9 cellular contexts compared by ENCODE assay signal in the genomic region with DNA sequence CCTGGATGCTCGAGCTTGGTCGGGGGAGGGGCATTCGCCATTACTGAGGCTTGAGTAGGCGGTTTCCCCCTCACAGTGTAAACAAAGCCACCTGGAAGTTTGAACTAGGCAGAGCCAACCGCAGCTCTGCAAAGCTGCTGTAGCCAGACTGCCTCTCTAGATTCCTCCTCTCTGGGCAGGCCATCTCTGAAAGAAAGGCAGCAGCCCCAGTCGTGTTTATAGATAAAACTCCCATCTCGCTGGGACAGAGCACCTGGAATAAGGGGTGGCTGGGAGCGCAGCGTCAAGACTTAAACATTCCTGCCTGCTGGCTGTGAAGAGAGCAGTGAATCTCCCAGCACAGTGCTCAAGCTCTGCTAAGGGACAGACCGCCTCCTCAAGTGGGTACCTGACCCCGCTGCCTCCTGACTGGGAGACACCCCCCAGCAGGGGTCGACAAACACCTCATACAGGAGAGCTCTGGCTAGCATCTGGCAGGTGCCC. TPM values are rescaled to one million over a fixed set of nuclear protein-coding genes. Genes with fewer than 3 reads are reported as not detected.
DNase-seq lines count a peak whose midpoint lies in the region; FAIRE-seq and TF ChIP-seq lines count a peak whose summit lies in the region.
"Not testable (repeated sequence)": the region's sequence is repeated elsewhere in the genome, so short reads cannot be mapped to it uniquely, and the experiment has no call there.
"Had no signal": no experiment of that assay in that cellular context is flagged by ENCODE, and none has a peak within 500 bp of the region (broad histone marks: within the 10 kb centered on the region; RNA-seq: fewer than 3 reads in every experiment).

No MANE protein-coding gene starts in this region.

- not testable (repeated sequence) for H3K56ac ChIP-seq in H1 (replicated peaks; ENCODE audit: insufficient read length, low read depth, low read length)

- intact Hi-C loops in activated T-helper 2 cell treated with anti-CD3 and anti-CD28 coated beads, Interferon-gamma antibody, Interleukin-2, Interleukin-4, amounts not matched to agents 10 μg/mL and 5 μg/mL and 100 μg/mL, durations not matched to agents 14 hours and 24 hours and 36 hours (cut with micrococcal nuclease); thyroid gland (cut with DNase I): not testable (repeated sequence)

- peaks cover 0 to 12% (median 10%) of the 10 kb centered on the region in 4 experiments; a peak in 6 of 7 replicates for H3K4me1 ChIP-seq in H1 (replicated peaks in 1 of 4; ENCODE audit: control insufficient read depth in 3 of 4, insufficient read depth in 4 of 4, low read length in 3 of 4)
- peaks cover 5 to 15% of the 10 kb centered on the region in 2 donors for H3K4me1 ChIP-seq in thyroid gland

- H3K79me2 ChIP-seq in H1 (ENCODE audit: control insufficient read depth in 1 of 2, insufficient read depth in 2 of 2, low read length in 2 of 2) = not testable (repeated sequence)

- not testable (repeated sequence) for H3K23ac ChIP-seq in H1 (ENCODE audit: insufficient read length)

- not testable (repeated sequence) for TF ChIP-seq EP300 in H1 (IDR thresholded peaks at IDR 0.05; ENCODE audit: borderline replicate concordance in 1 of 2, low read depth in 2 of 2, low read length in 2 of 2)

- H3K18ac ChIP-seq in H1 (ENCODE audit: extremely low read depth, low read length) = peak overlapping the region; percentile 66; the same call in 1 of the 2 replicates

- TF ChIP-seq CTCF in H1 (IDR thresholded peaks at IDR 0.05; ENCODE audit: control extremely low read depth in 1 of 3, insufficient read depth in 1 of 3, low read depth in 1 of 3, low read length in 3 of 3); nephron progenitor cell (IDR thresholded peaks at IDR 0.05); thyroid gland (IDR thresholded peaks at IDR 0.05): not testable (repeated sequence)

- 57% methylated on average over 11 of the region's 12 CpGs; no CpG with 5 or more reads in 1 of the 2 experiments for WGBS in H1 (ENCODE audit: extremely low coverage in 1 of 2, insufficient coverage in 1 of 2, insufficient read length in 1 of 2, insufficient replicate concordance in 2 of 2, low coverage in 1 of 2, low lambda C conversion rate in 2 of 2, missing lambda C conversion rate in 1 of 2), 2 experiments
- WGBS in thyroid gland, 2 donors = 14 to 36% methylated on average over 4 to 7 of the region's 12 CpGs

- not testable (repeated sequence) for H3K23me2 ChIP-seq in H1 (ENCODE audit: low read depth, low read length)

- not testable (repeated sequence) for FAIRE-seq in H1 (lab: Jason Lieb, UNC)

- H3K27ac Mint-ChIP-seq in T-helper 2 cell treated with Interferon-gamma antibody and Interleukin-4, amounts not matched to agents 5 μg/mL and 100 μg/mL, for 36 hours; activated T-helper 2 cell treated with anti-CD3 and anti-CD28 coated beads, Interferon-gamma antibody, Interleukin-2, Interleukin-4, amounts not matched to agents 10 μg/mL and 5 μg/mL and 100 μg/mL, durations not matched to agents 14 hours and 24 hours and 36 hours; nephron progenitor cell: not testable (repeated sequence)

- H3K9ac ChIP-seq in H1 (replicated peaks in 1 of 4; ENCODE audit: extremely low read depth in 1 of 4, low read depth in 3 of 4, low read length in 3 of 4) = not testable (repeated sequence)

- not testable (repeated sequence) for H3K36me3 ChIP-seq in H1 (ENCODE audit: control insufficient read depth in 2 of 4, insufficient read depth in 4 of 4, low read length in 3 of 4); thyroid gland

- not testable (repeated sequence) for H2BK120ac ChIP-seq in H1 (replicated peaks; ENCODE audit: low read depth, low read length)

- not testable (repeated sequence) for H2BK20ac ChIP-seq in H1 (ENCODE audit: low read length)

- not testable (repeated sequence) for H4K5ac ChIP-seq in H1 (ENCODE audit: insufficient read length, low read depth, low read length)

- H3K4ac ChIP-seq in H1 (replicated peaks; ENCODE audit: insufficient read length, low read depth, low read length) = not testable (repeated sequence)

- H3K4me3 Mint-ChIP-seq in T-helper 2 cell treated with Interferon-gamma antibody and Interleukin-4, amounts not matched to agents 5 μg/mL and 100 μg/mL, for 36 hours = peak overlapping the region; percentile 36
- not testable (repeated sequence) for H3K4me3 Mint-ChIP-seq in activated T-helper 2 cell treated with anti-CD3 and anti-CD28 coated beads, Interferon-gamma antibody, Interleukin-2, Interleukin-4, amounts not matched to agents 10 μg/mL and 5 μg/mL and 100 μg/mL, durations not matched to agents 14 hours and 24 hours and 36 hours (ENCODE audit: low read depth)
- H3K4me3 Mint-ChIP-seq in nephron progenitor cell = peak overlapping the region; percentile 32

- H2AFZ ChIP-seq in H1 (ENCODE audit: low read length) = 0 out of 2 replicates have a peak overlapping the region, but pooled peaks have one; percentile 24

- peaks cover 13% of the 10 kb centered on the region for H3K36me3 Mint-ChIP-seq in T-helper 2 cell treated with Interferon-gamma antibody and Interleukin-4, amounts not matched to agents 5 μg/mL and 100 μg/mL, for 36 hours (ENCODE audit: low read depth)
- H3K36me3 Mint-ChIP-seq in activated T-helper 2 cell treated with anti-CD3 and anti-CD28 coated beads, Interferon-gamma antibody, Interleukin-2, Interleukin-4, amounts not matched to agents 10 μg/mL and 5 μg/mL and 100 μg/mL, durations not matched to agents 14 hours and 24 hours and 36 hours (ENCODE audit: low read depth) = peaks cover 10% of the 10 kb centered on the region
- H3K36me3 Mint-ChIP-seq in nephron progenitor cell (ENCODE audit: low read depth) = peaks cover 35% of the 10 kb centered on the region

- H3K27me3 ChIP-seq in H1 (replicated peaks in 1 of 4; ENCODE audit: control insufficient read depth in 3 of 4, extremely low read depth in 1 of 4, insufficient read depth in 3 of 4, low read length in 3 of 4); thyroid gland: not testable (repeated sequence)

- H2BK15ac ChIP-seq in H1 (ENCODE audit: low read length) = not testable (repeated sequence)

- not testable (repeated sequence) for H2BK12ac ChIP-seq in H1 (ENCODE audit: low read depth, low read length)

- TF ChIP-seq RAD21 in H1 (IDR thresholded peaks at IDR 0.05 in 1 of 2, conservative IDR thresholded peaks at IDR 0.05 in 1 of 2; ENCODE audit: low read depth in 2 of 2, low read length in 2 of 2) = not testable (repeated sequence)

- H3K27me3 Mint-ChIP-seq in T-helper 2 cell treated with Interferon-gamma antibody and Interleukin-4, amounts not matched to agents 5 μg/mL and 100 μg/mL, for 36 hours (ENCODE audit: low read depth) = peaks cover 24% of the 10 kb centered on the region
- H3K27me3 Mint-ChIP-seq in activated T-helper 2 cell treated with anti-CD3 and anti-CD28 coated beads, Interferon-gamma antibody, Interleukin-2, Interleukin-4, amounts not matched to agents 10 μg/mL and 5 μg/mL and 100 μg/mL, durations not matched to agents 14 hours and 24 hours and 36 hours (ENCODE audit: low read depth) = peaks cover 24% of the 10 kb centered on the region
- not testable (repeated sequence) for H3K27me3 Mint-ChIP-seq in nephron progenitor cell (ENCODE audit: low read depth, poor library complexity)

- not testable (repeated sequence) for H3K4me3 ChIP-seq in H1 (ENCODE audit: extremely low read depth in 1 of 4, insufficient read depth in 2 of 4, low read depth in 3 of 4, low read length in 4 of 4); thyroid gland (replicated peaks in 1 of 3)

- DNase-seq in DMS53 (lab: John Stamatoyannopoulos, UW) (peak; percentile 83), NCI-H1417 (lab: John Stamatoyannopoulos, UW) (peak in 2 of 3 experiments; percentile 24 to 48), NCI-H748 (lab: John Stamatoyannopoulos, UW; ENCODE audit: unreplicated experiment) (peak; percentile 83), H1 (ENCODE audit: low read depth in 1 of 2, low spot score in 2 of 2) (peak; percentile 41 to 72), nephron progenitor cell (peak; percentile 22), thyroid gland (peak; percentile 56 to 58)
- DNase-seq in T-helper 2 cell treated with Interferon-gamma antibody and Interleukin-4, amounts not matched to agents 5 μg/mL and 100 μg/mL, for 36 hours (ENCODE audit: low spot score) = not testable (repeated sequence)
- DNase-seq in activated T-helper 2 cell treated with anti-CD3 and anti-CD28 coated beads, Interferon-gamma antibody, Interleukin-2, Interleukin-4, amounts not matched to agents 10 μg/mL and 5 μg/mL and 100 μg/mL, durations not matched to agents 14 hours and 24 hours and 36 hours (ENCODE audit: low spot score) = peak; percentile 19

- H2BK5ac ChIP-seq in H1 (ENCODE audit: low read depth, low read length) = peak overlapping the region; percentile 60; the same call in 1 of the 2 replicates

- H3K79me1 ChIP-seq in H1 (ENCODE audit: low read depth, low read length) = not testable (repeated sequence)

- peaks cover 32% of the 10 kb centered on the region for H3K9me3 Mint-ChIP-seq in T-helper 2 cell treated with Interferon-gamma antibody and Interleukin-4, amounts not matched to agents 5 μg/mL and 100 μg/mL, for 36 hours
- peaks cover 38% of the 10 kb centered on the region for H3K9me3 Mint-ChIP-seq in activated T-helper 2 cell treated with anti-CD3 and anti-CD28 coated beads, Interferon-gamma antibody, Interleukin-2, Interleukin-4, amounts not matched to agents 10 μg/mL and 5 μg/mL and 100 μg/mL, durations not matched to agents 14 hours and 24 hours and 36 hours
- H3K9me3 Mint-ChIP-seq in nephron progenitor cell = peaks cover 48% of the 10 kb centered on the region

- peak overlapping the region; percentile 85 for H4K8ac ChIP-seq in H1 (ENCODE audit: extremely low read depth, insufficient read depth, low read length)

- not testable (repeated sequence) for H3K9me3 ChIP-seq in H1 (ENCODE audit: insufficient read depth in 2 of 2, low read depth in 1 of 2, low read length in 1 of 2); thyroid gland

- peak overlapping the region; percentile 6 to 33; a peak in 1 of 4 replicates for H3K4me2 ChIP-seq in H1 (ENCODE audit: insufficient read depth in 1 of 2, low read depth in 2 of 2, low read length in 2 of 2)

- CTCF ChIA-PET in H1 (lab: Charles Lee; ENCODE audit: partially characterized antibody) = interaction anchor here (0.8 to 1.6 kb wide), 2 partner anchors 11 to 472 kb away, joined by 3 to 5 read pairs; no protein-coding TSS in a partner anchor

- peaks cover 21% of the 10 kb centered on the region for H3K4me1 Mint-ChIP-seq in T-helper 2 cell treated with Interferon-gamma antibody and Interleukin-4, amounts not matched to agents 5 μg/mL and 100 μg/mL, for 36 hours (ENCODE audit: low read depth)
- H3K4me1 Mint-ChIP-seq in activated T-helper 2 cell treated with anti-CD3 and anti-CD28 coated beads, Interferon-gamma antibody, Interleukin-2, Interleukin-4, amounts not matched to agents 10 μg/mL and 5 μg/mL and 100 μg/mL, durations not matched to agents 14 hours and 24 hours and 36 hours (ENCODE audit: low read depth) = peaks cover 18% of the 10 kb centered on the region
- peaks cover 12% of the 10 kb centered on the region for H3K4me1 Mint-ChIP-seq in nephron progenitor cell

- H3K14ac ChIP-seq in H1 (ENCODE audit: insufficient read length) = not testable (repeated sequence)

- POLR2A ChIA-PET in H1 (lab: Charles Lee; ENCODE audit: partially characterized antibody) = interaction anchor here (0.7 to 3.0 kb wide), 3 partner anchors 11 to 100 kb away, joined by 3 to 11 read pairs (median 4); partner anchors contain the start of gene KANSL1L

- not testable (repeated sequence) for H4K91ac ChIP-seq in H1 (replicated peaks; ENCODE audit: insufficient read length, low read length)

- H3K27ac ChIP-seq in H1 (ENCODE audit: low read depth, low read length) (peak overlapping the region; percentile 67), thyroid gland (peak overlapping the region in 1 of 3 donors; percentile 2)

- not testable (repeated sequence) for H4K20me1 ChIP-seq in H1 (replicated peaks in 1 of 2; ENCODE audit: control insufficient read depth in 1 of 2, insufficient read depth in 2 of 2, low read length in 2 of 2)

- not testable (repeated sequence) for H2AK5ac ChIP-seq in H1 (ENCODE audit: low read depth, low read length)

- peak in 1 of 2 experiments; percentile 22; a peak in 1 of 3 replicates for TF ChIP-seq POLR2A in H1 (IDR thresholded peaks at IDR 0.05; ENCODE audit: control extremely low read depth in 1 of 2, low read depth in 2 of 2, low read length in 2 of 2)
- not testable (repeated sequence) for TF ChIP-seq POLR2A in thyroid gland (IDR thresholded peaks at IDR 0.05)

RNA-seq across cellular contexts. Expression of gene KANSL1L, which starts 10.4 kb away (rescaled TPM):
- 4.9 and 6.5 TPM in 2 replicates for total RNA-seq in activated T-helper 2 cell treated with anti-CD3 and anti-CD28 coated beads, Interferon-gamma antibody, Interleukin-2, Interleukin-4, amounts not matched to agents 10 μg/mL and 5 μg/mL and 100 μg/mL, durations not matched to agents 14 hours and 24 hours and 36 hours
- 15.2 and 17.2 TPM in 2 replicates for total RNA-seq in H1 (2021; fragmentation: NEBNext Ultra II Directional; extraction: Animal tissue kit (Norgen Biotek cat#: 25700))
- polyA plus RNA-seq in H1 (2011; rRNA removed) = 4.0 and 5.4 TPM in 2 replicates
- 11.3 TPM for polyA plus RNA-seq in H1 (2011; cell fraction: cytosol; rRNA removed)
- polyA plus RNA-seq in H1 (2011; cell fraction: nucleus; rRNA removed) = 5.7 TPM
- polyA plus RNA-seq in H1 (2012, experiment 1 of 2) = 5.8 to 10.2 TPM (median 8.0 TPM) in 4 replicates
- polyA plus RNA-seq in H1 (2012, experiment 2 of 2) = 0.79 TPM
- 8.3 TPM for polyA plus RNA-seq in H1 (2013, experiment 1 of 2)
- polyA plus RNA-seq in H1 (2013, experiment 2 of 2) = 6.8 TPM
- 16.2 and 19.6 TPM in 2 replicates for polyA minus RNA-seq in H1 (2011; rRNA and poly(A)+ RNA removed)
- polyA minus RNA-seq in H1 (2011; cell fraction: cytosol; rRNA and poly(A)+ RNA removed) = 6.9 TPM
- polyA minus RNA-seq in H1 (2011; cell fraction: nucleus; rRNA and poly(A)+ RNA removed) = 47.4 TPM
- 100 to 1,000 TPM in 2 of 4 donors, 10 to 100 TPM in 2; 75.8 to 154 (median 96.9) TPM for total RNA-seq in thyroid gland

RNA-seq across cellular contexts. Expression of gene ACADL, which starts 43.6 kb away (rescaled TPM):
- total RNA-seq in activated T-helper 2 cell treated with anti-CD3 and anti-CD28 coated beads, Interferon-gamma antibody, Interleukin-2, Interleukin-4, amounts not matched to agents 10 μg/mL and 5 μg/mL and 100 μg/mL, durations not matched to agents 14 hours and 24 hours and 36 hours = not detected in 2 replicates
- 0.34 and 0.40 TPM in 2 replicates for total RNA-seq in H1 (2021; fragmentation: NEBNext Ultra II Directional; extraction: Animal tissue kit (Norgen Biotek cat#: 25700))
- 0.09 and 0.11 TPM in 2 replicates for polyA plus RNA-seq in H1 (2011; rRNA removed)
- 0.19 TPM for polyA plus RNA-seq in H1 (2011; cell fraction: cytosol; rRNA removed)
- 0.24 TPM for polyA plus RNA-seq in H1 (2011; cell fraction: nucleus; rRNA removed)
- 0.22 to 0.42 TPM (median 0.27 TPM) in 4 replicates for polyA plus RNA-seq in H1 (2012, experiment 1 of 2)
- not detected for polyA plus RNA-seq in H1 (2012, experiment 2 of 2)
- 0.26 TPM for polyA plus RNA-seq in H1 (2013, experiment 1 of 2)
- polyA plus RNA-seq in H1 (2013, experiment 2 of 2) = 0.18 TPM
- 0.19 and 0.32 TPM in 2 replicates for polyA minus RNA-seq in H1 (2011; rRNA and poly(A)+ RNA removed)
- polyA minus RNA-seq in H1 (2011; cell fraction: cytosol; rRNA and poly(A)+ RNA removed) = not detected
- 0.90 TPM for polyA minus RNA-seq in H1 (2011; cell fraction: nucleus; rRNA and poly(A)+ RNA removed)
- 100 to 1,000 TPM in 2 of 4 donors, 10 to 100 TPM in 2; 72.7 to 133 (median 111) TPM for total RNA-seq in thyroid gland
- polyA plus RNA-seq: SK-N-SH had no signal

Comparison
In these comparisons a context has a peak if more than half of its experiments do, and no peak if none do; other contexts are left out.
1. RNA of gene ACADL, which starts 43.6 kb away (total RNA-seq): 72.7 to 133 TPM in thyroid gland; 0.34 to 0.40 TPM in H1 and not detected in activated T-helper 2 cell treated with anti-CD3 and anti-CD28 coated beads, Interferon-gamma antibody, Interleukin-2, Interleukin-4, amounts not matched to agents 10 μg/mL and 5 μg/mL and 100 μg/mL, durations not matched to agents 14 hours and 24 hours and 36 hours; every median in the first group is over 10 times any median in the second.